ENCODE assay signal across 17 cellular contexts in genomic region chr2:177231270-177231669, GRCh38. TPM values are rescaled to one million over a fixed set of nuclear protein-coding genes. Genes with fewer than 3 reads are reported as not detected.
DNase-seq lines count a peak whose midpoint lies in the region; ATAC-seq and TF ChIP-seq lines count a peak whose summit lies in the region.
"Had no signal": no experiment of that assay in that cellular context is flagged by ENCODE, and none has a peak within 500 bp of the region (broad histone marks: within the 10 kb centered on the region; RNA-seq: fewer than 3 reads in every experiment).

No MANE protein-coding gene starts in this region.

- TF ChIP-seq CTCF in Panc1 (IDR thresholded peaks at IDR 0.05) (no peak), dorsolateral prefrontal cortex (IDR thresholded peaks at IDR 0.05 in 54 of 56, conservative IDR thresholded peaks at IDR 0.05 in 2 of 56; ENCODE audit: low read depth in 1 of 56, partially characterized antibody in 56 of 56) (no peak), smooth muscle cell (IDR thresholded peaks at IDR 0.05; ENCODE audit: borderline replicate concordance, insufficient read depth, poor library complexity, severe bottlenecking) (no peak)

- CTCF ChIA-PET in Panc1 (lab: Charles Lee), result interaction anchor here (0.7 kb wide), 1 partner anchor 100 kb away, joined by 5 read pairs; no protein-coding TSS in a partner anchor

- in situ Hi-C loops in Panc1 (cut with HindIII; ENCODE audit: low pct_unique_long_range_greater_than_20kb, low sequenced_read_pairs), result no loop called here

- H3K36me3 Mint-ChIP-seq in activated T-cell treated with anti-CD3 and anti-CD28 coated beads, Interleukin-2, amount 50 U/mL, for 24 hours (ENCODE audit: low read depth), result peaks cover 90% of the 10 kb centered on the region

- peaks cover 38% of the 10 kb centered on the region for H3F3A ChIP-seq in smooth muscle cell (ENCODE audit: low read depth)

- peaks cover 59% of the 10 kb centered on the region for H4K20me1 ChIP-seq in smooth muscle cell (ENCODE audit: low read depth)

- DNase-seq in activated T-cell treated with anti-CD3 and anti-CD28 coated beads, Interleukin-2, amount 50 U/mL, for 24 hours, result no peak
- DNase-seq in activated T-cell treated with anti-CD3 and anti-CD28 coated beads for 4 hours (no peak), Panc1 (ENCODE audit: low read depth, low spot score) (no peak), dorsolateral prefrontal cortex (no peak), smooth muscle cell (lab: John Stamatoyannopoulos, UW; ENCODE audit: unreplicated experiment) (no peak), NCI-H345 (lab: John Stamatoyannopoulos, UW) (no peak)
- DNase-seq: ACHN, dermis blood vessel endothelial cell, erythroblast, NCI-H187, NCI-H446, T-helper 2 cell, trophoblast cell had no signal

- H3K4me2 ChIP-seq in smooth muscle cell, result no peak overlapping the region

- no peaks in the 10 kb centered on the region for H3K9me3 Mint-ChIP-seq in activated T-cell treated with anti-CD3 and anti-CD28 coated beads, Interleukin-2, amount 50 U/mL, for 24 hours
- H3K9me3 Mint-ChIP-seq: WTC11 had no signal

- no peak overlapping the region for H3K9ac ChIP-seq in smooth muscle cell (ENCODE audit: low read depth)

- POLR2A ChIA-PET in Panc1 (lab: Charles Lee), result interaction anchor here (1.2 kb wide), 1 partner anchor 33 kb away, joined by 4 read pairs; the partner anchor contains the start of gene NFE2L2

- no peak overlapping the region for H3K4me3 Mint-ChIP-seq in activated T-cell treated with anti-CD3 and anti-CD28 coated beads, Interleukin-2, amount 50 U/mL, for 24 hours
- H3K4me3 Mint-ChIP-seq: WTC11 had no signal

- WGBS in smooth muscle cell (ENCODE audit: low lambda C conversion rate), result 97% methylated on average over 3 of the region's 3 CpGs

- H3K27me3 ChIP-seq in Panc1 (ENCODE audit: control insufficient read depth, insufficient read depth, low read length) (no peaks in the 10 kb centered on the region), dorsolateral prefrontal cortex (no peaks in the 10 kb centered on the region), smooth muscle cell (ENCODE audit: low read depth) (no peaks in the 10 kb centered on the region)
- H3K27me3 ChIP-seq: cardiac muscle cell had no signal

- BruUV-seq in Panc1 (replicated peaks; lab: Mats Ljungman, UMichigan), result no TSS peak

- ATAC-seq in Panc1 (no peak), GM18520 (IDR thresholded peaks at IDR 0.05; ENCODE audit: unreplicated experiment) (no peak), HG02852 (IDR thresholded peaks at IDR 0.05; ENCODE audit: unreplicated experiment) (no peak)
- ATAC-seq: WTC11 had no signal

- H3K27ac Mint-ChIP-seq in activated T-cell treated with anti-CD3 and anti-CD28 coated beads, Interleukin-2, amount 50 U/mL, for 24 hours, result peak overlapping the region; percentile 86
- H3K27ac Mint-ChIP-seq: WTC11 had no signal

- peaks cover 56% of the 10 kb centered on the region for H3K79me2 ChIP-seq in smooth muscle cell (ENCODE audit: low read depth)

- no peak overlapping the region for H2AFZ ChIP-seq in smooth muscle cell (ENCODE audit: low read depth)

- no peaks in the 10 kb centered on the region for H3K27me3 Mint-ChIP-seq in activated T-cell treated with anti-CD3 and anti-CD28 coated beads, Interleukin-2, amount 50 U/mL, for 24 hours

- intact Hi-C loops in Panc1 (cut with micrococcal nuclease; ENCODE audit: unreplicated experiment) (no loop called here), dorsolateral prefrontal cortex (cut with DNase I) (no loop called here)

- no peaks in the 10 kb centered on the region for H3K9me3 ChIP-seq in Panc1 (ENCODE audit: control insufficient read depth, insufficient read depth, low read depth, low read length)
- H3K9me3 ChIP-seq in smooth muscle cell (replicated peaks; ENCODE audit: low read depth), result no peaks in the 10 kb centered on the region

- H3K4me1 ChIP-seq in Panc1 (ENCODE audit: control insufficient read depth, insufficient read depth, low read length), result peaks cover 55% of the 10 kb centered on the region
- H3K4me1 ChIP-seq in smooth muscle cell (ENCODE audit: low read depth), result no peaks in the 10 kb centered on the region

- 0 out of 2 replicates have a peak overlapping the region, but pooled peaks have one; percentile 41 for H3K27ac ChIP-seq in Panc1 (ENCODE audit: low read length)
- H3K27ac ChIP-seq in dorsolateral prefrontal cortex, result peak overlapping the region in 43 of 59 donors; percentile 1 to 97 (median 58)
- H3K27ac ChIP-seq in smooth muscle cell (ENCODE audit: low read depth), result peak overlapping the region; percentile 56
- H3K27ac ChIP-seq: cardiac muscle cell had no signal

- peaks cover 41% of the 10 kb centered on the region for H3K36me3 ChIP-seq in Panc1 (ENCODE audit: control insufficient read depth, insufficient read depth, low read length)
- H3K36me3 ChIP-seq in smooth muscle cell (ENCODE audit: low read depth), result peaks cover 11% of the 10 kb centered on the region

- H3K4me1 Mint-ChIP-seq in activated T-cell treated with anti-CD3 and anti-CD28 coated beads, Interleukin-2, amount 50 U/mL, for 24 hours (ENCODE audit: low read depth), result peaks cover 56% of the 10 kb centered on the region

- H3K4me3 ChIP-seq in Panc1 (ENCODE audit: low read depth in 2 of 2, low read length in 2 of 2) (no peak overlapping the region), dorsolateral prefrontal cortex (no peak overlapping the region), smooth muscle cell (no peak overlapping the region)
- H3K4me3 ChIP-seq: cardiac muscle cell had no signal

RNA-seq across cellular contexts. Expression of gene HNRNPA3, which starts 18.7 kb away (rescaled TPM):
- total RNA-seq in Panc1 (2021; ENCODE audit: unreplicated experiment) (228 TPM), dorsolateral prefrontal cortex (100 to 1,000 TPM; 105 to 187 (median 137) TPM), smooth muscle cell (55.8 and 58.5 TPM in 2 replicates)
- 326 TPM for polyA plus RNA-seq in Panc1 (2012; ENCODE audit: insufficient read length)
- 40.3 and 59.6 TPM in 2 replicates for polyA plus RNA-seq in smooth muscle cell

RNA-seq across cellular contexts. Expression of gene NFE2L2, which starts 33.3 kb away (rescaled TPM):
- total RNA-seq in Panc1 (2021; ENCODE audit: unreplicated experiment) (104 TPM), dorsolateral prefrontal cortex (100 to 1,000 TPM in 7 of 120 experiments, 10 to 100 TPM in 113; 41.4 to 116 (median 63.8) TPM), smooth muscle cell (110 and 118 TPM in 2 replicates)
- polyA plus RNA-seq in Panc1 (2012; ENCODE audit: insufficient read length), result 58.2 TPM
- 64.4 and 68.9 TPM in 2 replicates for polyA plus RNA-seq in smooth muscle cell
